In the genomic region with DNA sequence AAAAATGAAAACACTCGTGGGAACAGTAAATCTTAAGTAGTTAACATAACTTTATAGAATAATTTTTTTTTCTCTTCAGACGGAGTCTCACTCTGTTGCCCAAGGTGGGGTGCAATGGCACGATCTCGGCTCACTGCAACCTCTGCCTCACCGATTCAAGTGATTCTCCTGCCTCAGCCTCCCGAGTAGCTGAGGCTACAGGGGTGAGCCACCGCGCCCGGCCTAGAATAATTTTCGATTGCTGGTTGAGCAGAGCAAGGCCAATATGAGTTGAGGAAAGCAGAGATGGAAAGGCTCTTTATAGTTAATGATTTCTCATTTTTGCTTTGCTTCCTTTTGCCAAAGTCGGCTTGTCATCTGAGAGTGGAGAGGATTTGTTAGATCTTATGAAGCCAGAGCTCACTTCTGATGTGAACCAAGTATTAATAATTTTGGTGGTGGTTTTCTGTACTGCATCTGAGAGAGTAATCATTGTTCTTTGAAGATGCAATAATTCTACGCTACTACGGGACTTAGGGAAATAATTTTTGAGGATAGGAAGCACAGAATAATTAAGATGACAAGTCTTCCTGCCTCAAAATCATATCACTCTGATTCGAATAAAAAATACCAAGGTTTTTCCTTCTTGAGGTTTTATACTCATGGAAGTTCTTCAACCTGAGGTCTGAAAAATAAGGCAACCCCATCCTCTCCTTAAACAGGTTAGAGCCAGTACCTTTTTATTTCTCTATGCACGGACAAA, we compare ENCODE assay signal across 8 cellular contexts. TPM values are rescaled to one million over a fixed set of nuclear protein-coding genes. Genes with fewer than 3 reads are reported as not detected.
DNase-seq lines count a peak whose midpoint lies in the region; ATAC-seq, FAIRE-seq and TF ChIP-seq lines count a peak whose summit lies in the region.

No MANE protein-coding gene starts in this region.

- H3K27ac ChIP-seq in 22Rv1 (peak overlapping the region; percentile 82), H9 (ENCODE audit: insufficient read length, low read depth, low read length) (no peak overlapping the region), astrocyte (ENCODE audit: low read depth, low read length) (peak overlapping the region; percentile 86), vagina (peak overlapping the region; percentile 88)

- H2AFZ ChIP-seq in H9 (ENCODE audit: low read length) (no peak overlapping the region), astrocyte (ENCODE audit: low read depth, low read length) (no peak overlapping the region)

- H3K4me3 Mint-ChIP-seq in H9 = peak overlapping the region; percentile 86 to 93
- H3K4me3 Mint-ChIP-seq in astrocyte (ENCODE audit: unreplicated experiment) = peak overlapping the region; percentile 97

- no peak overlapping the region for H3K56ac ChIP-seq in H9 (ENCODE audit: insufficient read length, low read depth, low read length)

- H3K23ac ChIP-seq in H9 (ENCODE audit: insufficient read length, low read depth, low read length) = no peak overlapping the region

- H3K4me3 ChIP-seq in astrocyte (ENCODE audit: insufficient read depth, low read depth, low read length) (peak overlapping the region; percentile 73), vagina (peak overlapping the region in 1 of 2 donors; percentile 82), lower leg skin (ENCODE audit: low read depth, poor library complexity, severe bottlenecking) (no peak overlapping the region)

- no peak for ATAC-seq in GM19463 (IDR thresholded peaks at IDR 0.05; ENCODE audit: unreplicated experiment)

- H3K14ac ChIP-seq in H9 (ENCODE audit: insufficient read depth, low read length) = no peak overlapping the region

- H3K9me3 ChIP-seq in H9 (ENCODE audit: control insufficient read depth, low read depth, low read length) (no peaks in the 10 kb centered on the region), astrocyte (ENCODE audit: insufficient read depth, low read depth, low read length) (no peaks in the 10 kb centered on the region), vagina (no peaks in the 10 kb centered on the region)

- TF ChIP-seq CTCF in 22Rv1 (IDR thresholded peaks at IDR 0.05) (no peak), H9 (conservative IDR thresholded peaks at IDR 0.05) (no peak; the same call in 2 of the 3 replicates), astrocyte (IDR thresholded peaks at IDR 0.05; ENCODE audit: insufficient read depth, low read depth, low read length) (no peak), vagina (IDR thresholded peaks at IDR 0.05) (no peak), lower leg skin (IDR thresholded peaks at IDR 0.05) (no peak)

- no peaks in the 10 kb centered on the region for H4K20me1 ChIP-seq in H9 (ENCODE audit: control insufficient read depth, insufficient read depth, insufficient read length)
- peaks cover 25% of the 10 kb centered on the region for H4K20me1 ChIP-seq in astrocyte (ENCODE audit: insufficient read depth, low read length)

- H2BK12ac ChIP-seq in H9 (ENCODE audit: insufficient read length, low read depth, low read length) = no peak overlapping the region

- H3K27me3 ChIP-seq in H9 (ENCODE audit: insufficient read depth, low read length) = no peaks in the 10 kb centered on the region
- no peaks in the 10 kb centered on the region for H3K27me3 ChIP-seq in astrocyte (ENCODE audit: insufficient read depth, low read length)
- no peaks in the 10 kb centered on the region for H3K27me3 ChIP-seq in vagina

- H3K4me2 ChIP-seq in H9 (ENCODE audit: insufficient read depth, insufficient read length, low read length) (no peak overlapping the region), astrocyte (ENCODE audit: low read length) (peak overlapping the region; percentile 87)

- no peak for FAIRE-seq in astrocyte (lab: Jason Lieb, UNC)

- no CpG with 5 or more reads among the region's 15 CpGs for WGBS in H9 (ENCODE audit: extremely low coverage, insufficient read length, low lambda C conversion rate)
- 66 to 68% methylated on average over 15 of the region's 15 CpGs for WGBS in lower leg skin, 2 donors

- H3K18ac ChIP-seq in H9 (ENCODE audit: insufficient read length, low read depth, low read length) = no peak overlapping the region

- intact Hi-C loops in vagina (cut with DNase I) = no loop called here
- intact Hi-C loops in lower leg skin (cut with DNase I; ENCODE audit: low total_unique reads) = no loop called here

- TF ChIP-seq POLR2A in vagina (IDR thresholded peaks at IDR 0.05) (no peak), lower leg skin (IDR thresholded peaks at IDR 0.05) (no peak)

- H3K23me2 ChIP-seq in H9 (ENCODE audit: insufficient read length, low read depth, low read length, poor library complexity, severe bottlenecking) = peaks cover 4% of the 10 kb centered on the region

- H3K27me3 Mint-ChIP-seq in H9 (ENCODE audit: low read depth) (no peaks in the 10 kb centered on the region; the same call in none of the 2 replicates), astrocyte (ENCODE audit: low read depth, unreplicated experiment) (no peaks in the 10 kb centered on the region)

- H3K27ac Mint-ChIP-seq in H9 = no peak overlapping the region; a peak in 1 of 7 replicates
- peak overlapping the region; percentile 80 for H3K27ac Mint-ChIP-seq in astrocyte (ENCODE audit: unreplicated experiment)

- no peak overlapping the region for H3T11ph ChIP-seq in H9 (ENCODE audit: low read length)

- H3K36me3 Mint-ChIP-seq in H9 (ENCODE audit: insufficient read depth in 1 of 3, low read depth in 3 of 3) (peaks cover 0 to 5% (median 0%) of the 10 kb centered on the region in 3 experiments; a peak in 3 of 7 replicates), astrocyte (ENCODE audit: low read depth, unreplicated experiment) (no peaks in the 10 kb centered on the region)

- peaks cover 20 to 28% of the 10 kb centered on the region in 2 experiments for H3K4me1 Mint-ChIP-seq in H9
- peaks cover 13% of the 10 kb centered on the region for H3K4me1 Mint-ChIP-seq in astrocyte (ENCODE audit: low read depth, unreplicated experiment)

- H3K79me2 ChIP-seq in H9 (ENCODE audit: insufficient read depth, low read length) (peaks cover 2% of the 10 kb centered on the region; the same call in 1 of the 2 replicates), astrocyte (ENCODE audit: insufficient read depth, low read length) (peaks cover 38% of the 10 kb centered on the region)

- no peak overlapping the region for H2BK20ac ChIP-seq in H9 (ENCODE audit: low read depth, low read length, poor library complexity, severe bottlenecking)

- H3K9me3 Mint-ChIP-seq in H9 = no peaks in the 10 kb centered on the region
- H3K9me3 Mint-ChIP-seq in astrocyte (ENCODE audit: unreplicated experiment) = peaks cover 3% of the 10 kb centered on the region

- no peak overlapping the region for H4K91ac ChIP-seq in H9 (ENCODE audit: insufficient read length, low read depth, low read length)

- H4K8ac ChIP-seq in H9 (replicated peaks; ENCODE audit: insufficient read length, low read depth, low read length) = no peak overlapping the region

- H2AK5ac ChIP-seq in H9 (ENCODE audit: insufficient read length, low read length) = no peak overlapping the region

- H3K4me1 ChIP-seq in H9 (ENCODE audit: insufficient read depth, low read length) (no peaks in the 10 kb centered on the region), astrocyte (ENCODE audit: insufficient read depth, low read length) (no peaks in the 10 kb centered on the region), vagina (peaks cover 32% of the 10 kb centered on the region)

- H3K4ac ChIP-seq in H9 (ENCODE audit: low read depth, low read length) = no peak overlapping the region

- H3K79me1 ChIP-seq in H9 (ENCODE audit: insufficient read depth, low read depth, low read length, poor library complexity, severe bottlenecking) = no peaks in the 10 kb centered on the region

- H3K36me3 ChIP-seq in astrocyte (ENCODE audit: insufficient read depth, low read length) (no peaks in the 10 kb centered on the region), vagina (no peaks in the 10 kb centered on the region)

- no peak overlapping the region for H2BK15ac ChIP-seq in H9 (ENCODE audit: low read depth, low read length)

- no peak overlapping the region for H2BK120ac ChIP-seq in H9 (ENCODE audit: low read depth, low read length, poor library complexity, severe bottlenecking)

- no peak overlapping the region for H3K9ac ChIP-seq in H9 (ENCODE audit: extremely low read depth, insufficient read length, low read length)
- H3K9ac ChIP-seq in astrocyte (ENCODE audit: low read length) = peak overlapping the region; percentile 92

- DNase-seq in H9 = no peak
- no peak for DNase-seq in astrocyte (ENCODE audit: low read depth)
- peak; percentile 18 for DNase-seq in medulla oblongata (ENCODE audit: extremely low spot score)
- DNase-seq in vagina (ENCODE audit: extremely low spot score in 2 of 2) = no peak
- DNase-seq in OCI-M1 (lab: John Stamatoyannopoulos, UW) = no peak
- no peak for DNase-seq in lower leg skin (ENCODE audit: low spot score in 2 of 2)

- no peak overlapping the region for H2BK5ac ChIP-seq in H9 (ENCODE audit: insufficient read length, low read length)

- H4K5ac ChIP-seq in H9 (ENCODE audit: insufficient read length, low read depth, low read length) = no peak overlapping the region

RNA-seq across cellular contexts. Expression of a gene that starts 1.5 kb away (rescaled TPM):
- total RNA-seq in H9 (2021) (34.5 and 37.5 TPM in 2 replicates), astrocyte (71.0 and 75.5 TPM in 2 replicates), vagina (69.2 TPM), lower leg skin (10 to 100 TPM; 25.8 to 41.5 (median 36.6) TPM)
